8 cellular contexts compared by ENCODE assay signal in the genomic region with DNA sequence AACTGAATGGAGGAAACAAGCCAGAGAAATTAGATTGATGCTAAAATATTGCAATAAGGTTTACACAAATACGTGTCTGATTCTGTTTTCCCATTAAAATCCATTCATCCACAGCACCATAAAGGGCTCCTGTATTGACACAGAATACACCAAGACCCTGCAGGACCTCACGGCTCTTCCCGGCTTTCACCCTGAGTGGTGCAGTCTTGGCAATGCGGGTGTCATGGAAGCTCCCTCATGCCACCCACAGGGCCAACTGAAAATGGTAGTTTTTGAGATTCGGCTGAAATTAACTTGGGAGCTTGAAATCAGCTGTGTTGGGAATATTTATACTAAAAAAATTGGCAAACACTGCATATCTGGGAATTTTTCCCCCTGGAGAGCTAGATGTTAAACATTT. TPM values are rescaled to one million over a fixed set of nuclear protein-coding genes. Genes with fewer than 3 reads are reported as not detected.
DNase-seq lines count a peak whose midpoint lies in the region; ATAC-seq and TF ChIP-seq lines count a peak whose summit lies in the region.

No MANE protein-coding gene starts in this region.

- peaks cover 40 to 62% (median 48%) of the 10 kb centered on the region in 10 experiments for H3K4me1 ChIP-seq in BLaER1 treated with 17β-estradiol and CSF1 and Interleukin-3, amounts not matched to agents 10 nM and 100 nM
- H3K4me1 ChIP-seq in PC-9 (replicated peaks; ENCODE audit: insufficient read depth): no peaks in the 10 kb centered on the region
- peaks cover 12% of the 10 kb centered on the region for H3K4me1 ChIP-seq in fibroblast of lung (ENCODE audit: control insufficient read depth, extremely low read depth, insufficient read depth, low read length)
- H3K4me1 ChIP-seq in mesenchymal stem cell (ENCODE audit: control insufficient read depth, insufficient read depth, low read depth, low read length): peaks cover 35% of the 10 kb centered on the region

- ATAC-seq in HG02884 (IDR thresholded peaks at IDR 0.05; ENCODE audit: unreplicated experiment): no peak

- peaks cover 0 to 13% (median 5%) of the 10 kb centered on the region in 11 experiments; a peak in 10 of 22 replicates for H3K9me3 ChIP-seq in BLaER1 treated with 17β-estradiol and CSF1 and Interleukin-3, amounts not matched to agents 10 nM and 100 nM (replicated peaks in 1 of 11)
- H3K9me3 ChIP-seq in PC-9 (ENCODE audit: insufficient read depth, low read depth) (no peaks in the 10 kb centered on the region), fibroblast of lung (ENCODE audit: control insufficient read depth, insufficient read depth, low read depth, low read length) (no peaks in the 10 kb centered on the region), mesenchymal stem cell (ENCODE audit: control insufficient read depth, low read length) (no peaks in the 10 kb centered on the region)

- no peaks in the 10 kb centered on the region for H3K79me1 ChIP-seq in mesenchymal stem cell (replicated peaks; ENCODE audit: low read length, poor library complexity, severe bottlenecking)

- H2BK120ac ChIP-seq in mesenchymal stem cell (ENCODE audit: low read depth, low read length): no peak overlapping the region

- peaks cover 0 to 9% (median 0%) of the 10 kb centered on the region in 11 experiments; a peak in 4 of 22 replicates for H3K27me3 ChIP-seq in BLaER1 treated with 17β-estradiol and CSF1 and Interleukin-3, amounts not matched to agents 10 nM and 100 nM
- H3K27me3 ChIP-seq in PC-9 (ENCODE audit: insufficient read depth, low read depth): no peaks in the 10 kb centered on the region
- no peaks in the 10 kb centered on the region for H3K27me3 ChIP-seq in fibroblast of lung (ENCODE audit: control insufficient read depth, insufficient read depth, low read length)
- no peaks in the 10 kb centered on the region for H3K27me3 ChIP-seq in mesenchymal stem cell (ENCODE audit: control insufficient read depth in 1 of 2, insufficient read depth in 1 of 2, low read length in 2 of 2)

- no peaks in the 10 kb centered on the region for H3K36me3 ChIP-seq in BLaER1 treated with 17β-estradiol and CSF1 and Interleukin-3, amounts not matched to agents 10 nM and 100 nM
- H3K36me3 ChIP-seq in PC-9 (ENCODE audit: low read depth): no peaks in the 10 kb centered on the region
- H3K36me3 ChIP-seq in fibroblast of lung (ENCODE audit: control insufficient read depth, insufficient read depth, low read length): peaks cover 22% of the 10 kb centered on the region
- H3K36me3 ChIP-seq in mesenchymal stem cell (ENCODE audit: control insufficient read depth in 1 of 2, insufficient read depth in 2 of 2, low read depth in 1 of 2, low read length in 2 of 2): peaks cover 5 to 43% of the 10 kb centered on the region in 2 experiments

- no TSS peak for BruUV-seq in PC-9 (replicated peaks; lab: Mats Ljungman, UMichigan)

- no peak overlapping the region for H4K91ac ChIP-seq in mesenchymal stem cell (ENCODE audit: low read length)

- no peaks in the 10 kb centered on the region for H3F3A ChIP-seq in PC-9 (ENCODE audit: insufficient read depth, low read depth)

- no peak overlapping the region for H2AK5ac ChIP-seq in mesenchymal stem cell (ENCODE audit: low read length, severe bottlenecking)

- H3K9me2 ChIP-seq in PC-9 (ENCODE audit: insufficient read depth): no peaks in the 10 kb centered on the region

- H3K18ac ChIP-seq in mesenchymal stem cell (ENCODE audit: low read depth in 1 of 2, low read length in 2 of 2): no peak overlapping the region

- 0 out of 22 replicates have a peak, but pooled peaks cover 0 to 12% (median 0%) of the 10 kb centered on the region in 11 experiments for H4K20me1 ChIP-seq in BLaER1 treated with 17β-estradiol and CSF1 and Interleukin-3, amounts not matched to agents 10 nM and 100 nM
- H4K20me1 ChIP-seq in PC-9 (ENCODE audit: insufficient read depth): 0 out of 2 replicates have a peak, but pooled peaks cover 5% of the 10 kb centered on the region
- no peaks in the 10 kb centered on the region for H4K20me1 ChIP-seq in fibroblast of lung (ENCODE audit: control insufficient read depth, extremely low read depth, insufficient read depth, low read length)

- H2AFZ ChIP-seq in PC-9 (no peak overlapping the region), fibroblast of lung (ENCODE audit: low read length) (no peak overlapping the region), mesenchymal stem cell (ENCODE audit: low read depth, low read length) (no peak overlapping the region)

- no peak overlapping the region for H4K8ac ChIP-seq in mesenchymal stem cell (ENCODE audit: low read length)

- WGBS in mesenchymal stem cell: 84% methylated on average over 4 of the region's 5 CpGs

- no peak for DNase-seq in PC-9
- DNase-seq in fibroblast of lung (ENCODE audit: low read depth in 2 of 2): peak in 1 of 2 donors; percentile 41
- no peak for DNase-seq in stimulated activated naive CD4-positive, alpha-beta T cell treated with Interleukin-2 at 50 U/mL for 16 hours (lab: John Stamatoyannopoulos, UW)
- DNase-seq in mesenchymal stem cell: no peak
- DNase-seq in HCEC 1CT: no peak

- POLR2A ChIA-PET in PC-9 (lab: Charles Lee; ENCODE audit: unreplicated experiment): no interaction called here

- CTCF ChIA-PET in PC-9 (lab: Charles Lee): interaction anchor here (0.9 to 1.1 kb wide), 3 partner anchors 107 to 237 kb away, joined by 3 to 6 read pairs (median 4); no protein-coding TSS in a partner anchor

- no peak overlapping the region for H3K23ac ChIP-seq in mesenchymal stem cell (ENCODE audit: low read length in 2 of 2)

- H3K27ac ChIP-seq in BLaER1 treated with 17β-estradiol and CSF1 and Interleukin-3, amounts not matched to agents 10 nM and 100 nM: no peak overlapping the region
- no peak overlapping the region for H3K27ac ChIP-seq in PC-9
- no peak overlapping the region for H3K27ac ChIP-seq in fibroblast of lung (ENCODE audit: insufficient read depth, low read length)
- no peak overlapping the region for H3K27ac ChIP-seq in mesenchymal stem cell (ENCODE audit: low read length, poor library complexity, severe bottlenecking)

- TF ChIP-seq CTCF in GM12874 (IDR thresholded peaks at IDR 0.05; ENCODE audit: insufficient read depth, low read depth, low read length): 0 out of 2 replicates have a peak, but pooled peaks have one; percentile 15
- TF ChIP-seq CTCF in PC-9 (conservative IDR thresholded peaks at IDR 0.05): peak; percentile 53
- peak; percentile 17 to 18 for TF ChIP-seq CTCF in fibroblast of lung (conservative IDR thresholded peaks at IDR 0.05 in 1 of 2, IDR thresholded peaks at IDR 0.05 in 1 of 2; ENCODE audit: low read depth in 1 of 2, low read length in 2 of 2)

- no peak overlapping the region for H3K14ac ChIP-seq in mesenchymal stem cell (ENCODE audit: low read length in 2 of 2)

- intact Hi-C loops in PC-9 (cut with micrococcal nuclease; ENCODE audit: unreplicated experiment): loop anchor here (1.0 kb wide), 1 partner anchor 108 kb away; no protein-coding TSS in a partner anchor

- H2BK12ac ChIP-seq in mesenchymal stem cell (ENCODE audit: low read length in 2 of 2): no peak overlapping the region

- no peak overlapping the region for H2BK15ac ChIP-seq in mesenchymal stem cell (ENCODE audit: low read depth, poor library complexity, severe bottlenecking)

- no peak overlapping the region for H3K4ac ChIP-seq in mesenchymal stem cell (ENCODE audit: low read depth in 1 of 2, low read length in 2 of 2)

- H2BK5ac ChIP-seq in mesenchymal stem cell (ENCODE audit: low read depth, low read length, poor library complexity, severe bottlenecking): no peak overlapping the region

- H3K4me2 ChIP-seq in BLaER1 treated with 17β-estradiol and CSF1 and Interleukin-3, amounts not matched to agents 10 nM and 100 nM: peak overlapping the region in 7 of 11 experiments; percentile 51 to 88 (median 81); a peak in 12 of 22 replicates
- H3K4me2 ChIP-seq in PC-9 (no peak overlapping the region), fibroblast of lung (ENCODE audit: extremely low read depth, insufficient read depth, low read length) (no peak overlapping the region), mesenchymal stem cell (ENCODE audit: low read length, poor library complexity, severe bottlenecking) (no peak overlapping the region)

- no peak overlapping the region for H3K4me3 ChIP-seq in BLaER1 treated with 17β-estradiol and CSF1 and Interleukin-3, amounts not matched to agents 10 nM and 100 nM
- H3K4me3 ChIP-seq in PC-9: no peak overlapping the region
- H3K4me3 ChIP-seq in fibroblast of lung (replicated peaks in 1 of 4; ENCODE audit: control extremely low read depth in 1 of 4, insufficient read depth in 1 of 4, low read depth in 3 of 4, low read length in 4 of 4): no peak overlapping the region
- H3K4me3 ChIP-seq in mesenchymal stem cell (ENCODE audit: insufficient read depth in 1 of 2, low read depth in 1 of 2, low read length in 2 of 2): no peak overlapping the region

- no peaks in the 10 kb centered on the region for H3K79me2 ChIP-seq in PC-9 (ENCODE audit: low read depth)
- H3K79me2 ChIP-seq in fibroblast of lung (ENCODE audit: control insufficient read depth, insufficient read depth, low read length): no peaks in the 10 kb centered on the region

- no peak overlapping the region; a peak in 1 of 22 replicates for H3K9ac ChIP-seq in BLaER1 treated with 17β-estradiol and CSF1 and Interleukin-3, amounts not matched to agents 10 nM and 100 nM
- H3K9ac ChIP-seq in fibroblast of lung (ENCODE audit: insufficient read depth, low read length): no peak overlapping the region
- no peak overlapping the region for H3K9ac ChIP-seq in mesenchymal stem cell (ENCODE audit: low read length)

RNA-seq across cellular contexts. Expression of a gene that starts 17.3 kb away (rescaled TPM):
- 155 and 188 TPM in 2 replicates for total RNA-seq in PC-9 (2021)
- 34.5 and 36.5 TPM in 2 replicates for total RNA-seq in fibroblast of lung
- polyA plus RNA-seq in fibroblast of lung: 19.9 and 24.3 TPM in 2 replicates
- 36.3 and 49.1 TPM in 2 replicates for polyA plus RNA-seq in fibroblast of lung (2012)
- polyA minus RNA-seq in fibroblast of lung (ENCODE audit: low replicate concordance): 38.8 and 41.0 TPM in 2 replicates
- 24.3 TPM for polyA plus RNA-seq in mesenchymal stem cell (2013, experiment 1 of 2)
- polyA plus RNA-seq in mesenchymal stem cell (2013, experiment 2 of 2): 23.1 TPM

Comparison
In these comparisons a context has a peak if more than half of its experiments do, and no peak if none do; other contexts are left out.
1. H3K4me2 ChIP-seq: peak in BLaER1 treated with 17β-estradiol and CSF1 and Interleukin-3, amounts not matched to agents 10 nM and 100 nM (7 of 11); none in PC-9 (single experiment), fibroblast of lung (single experiment) and mesenchymal stem cell (single experiment).
2. Peak in every context shown above with its lines, with median percentiles within 50 percentile points of each other: CTCF ChIP-seq.